ENCODE assay signal across 1 cellular context in the genomic region with DNA sequence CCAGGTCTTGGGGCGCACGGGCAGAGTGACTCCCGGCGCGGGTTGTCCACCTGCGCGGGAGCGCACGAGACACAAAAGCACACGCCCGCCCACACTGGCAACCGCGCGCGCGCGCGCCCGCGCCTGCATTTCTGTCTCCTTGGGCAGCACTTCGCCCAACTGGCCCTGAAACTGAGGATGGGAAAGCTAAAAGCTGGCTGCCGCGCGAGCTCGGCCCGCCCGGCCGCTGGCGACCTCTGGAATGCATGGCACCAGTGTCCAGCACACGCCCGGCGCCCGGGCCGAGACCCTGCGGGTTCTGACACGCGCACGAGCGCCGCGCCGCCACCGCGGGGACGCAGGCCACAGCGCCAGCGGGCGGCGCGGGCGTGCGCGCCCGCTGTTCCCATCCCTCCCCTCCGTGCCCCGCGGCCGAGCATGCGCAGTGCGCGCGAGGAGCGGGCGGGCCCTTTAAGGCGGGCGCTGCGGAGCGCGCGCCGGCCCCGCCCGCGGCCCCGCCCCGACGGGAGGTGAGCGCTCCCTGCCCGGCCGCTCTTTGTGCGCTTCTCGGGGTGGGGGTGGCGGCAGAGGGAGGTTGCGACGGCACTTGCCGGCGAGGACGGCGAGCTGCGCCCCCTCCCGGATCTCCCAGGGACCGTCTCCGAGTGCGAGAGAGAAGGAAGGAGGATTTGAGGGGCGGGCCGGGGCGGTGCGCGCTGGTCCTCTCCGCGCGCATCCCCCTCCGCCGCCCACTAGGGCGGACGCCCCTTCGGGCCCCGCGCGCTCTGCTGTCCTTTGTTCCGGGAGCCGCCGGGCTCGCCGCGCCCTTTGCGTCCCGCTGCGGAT.
TF ChIP-seq lines count a peak whose summit lies in the region.

No MANE protein-coding gene starts in this region.

TF ChIP-seq in GM12878, 131 proteins besides CTCF, POLR2A, EP300 and RAD21 (continued from another document):
- TF ChIP-seq, protein P1, sequence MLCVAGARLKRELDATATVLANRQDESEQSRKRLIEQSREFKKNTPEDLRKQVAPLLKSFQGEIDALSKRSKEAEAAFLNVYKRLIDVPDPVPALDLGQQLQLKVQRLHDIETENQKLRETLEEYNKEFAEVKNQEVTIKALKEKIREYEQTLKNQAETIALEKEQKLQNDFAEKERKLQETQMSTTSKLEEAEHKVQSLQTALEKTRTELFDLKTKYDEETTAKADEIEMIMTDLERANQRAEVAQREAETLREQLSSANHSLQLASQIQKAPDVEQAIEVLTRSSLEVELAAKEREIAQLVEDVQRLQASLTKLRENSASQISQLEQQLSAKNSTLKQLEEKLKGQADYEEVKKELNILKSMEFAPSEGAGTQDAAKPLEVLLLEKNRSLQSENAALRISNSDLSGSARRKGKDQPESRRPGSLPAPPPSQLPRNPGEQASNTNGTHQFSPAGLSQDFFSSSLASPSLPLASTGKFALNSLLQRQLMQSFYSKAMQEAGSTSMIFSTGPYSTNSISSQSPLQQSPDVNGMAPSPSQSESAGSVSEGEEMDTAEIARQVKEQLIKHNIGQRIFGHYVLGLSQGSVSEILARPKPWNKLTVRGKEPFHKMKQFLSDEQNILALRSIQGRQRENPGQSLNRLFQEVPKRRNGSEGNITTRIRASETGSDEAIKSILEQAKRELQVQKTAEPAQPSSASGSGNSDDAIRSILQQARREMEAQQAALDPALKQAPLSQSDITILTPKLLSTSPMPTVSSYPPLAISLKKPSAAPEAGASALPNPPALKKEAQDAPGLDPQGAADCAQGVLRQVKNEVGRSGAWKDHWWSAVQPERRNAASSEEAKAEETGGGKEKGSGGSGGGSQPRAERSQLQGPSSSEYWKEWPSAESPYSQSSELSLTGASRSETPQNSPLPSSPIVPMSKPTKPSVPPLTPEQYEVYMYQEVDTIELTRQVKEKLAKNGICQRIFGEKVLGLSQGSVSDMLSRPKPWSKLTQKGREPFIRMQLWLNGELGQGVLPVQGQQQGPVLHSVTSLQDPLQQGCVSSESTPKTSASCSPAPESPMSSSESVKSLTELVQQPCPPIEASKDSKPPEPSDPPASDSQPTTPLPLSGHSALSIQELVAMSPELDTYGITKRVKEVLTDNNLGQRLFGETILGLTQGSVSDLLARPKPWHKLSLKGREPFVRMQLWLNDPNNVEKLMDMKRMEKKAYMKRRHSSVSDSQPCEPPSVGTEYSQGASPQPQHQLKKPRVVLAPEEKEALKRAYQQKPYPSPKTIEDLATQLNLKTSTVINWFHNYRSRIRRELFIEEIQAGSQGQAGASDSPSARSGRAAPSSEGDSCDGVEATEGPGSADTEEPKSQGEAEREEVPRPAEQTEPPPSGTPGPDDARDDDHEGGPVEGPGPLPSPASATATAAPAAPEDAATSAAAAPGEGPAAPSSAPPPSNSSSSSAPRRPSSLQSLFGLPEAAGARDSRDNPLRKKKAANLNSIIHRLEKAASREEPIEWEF (IDR thresholded peaks at IDR 0.05; ENCODE audit: insufficient replicate concordance, low read depth, low read length): no peak
- TF ChIP-seq MTA2 (IDR thresholded peaks at IDR 0.05; ENCODE audit: low read depth): no peak
- peak; percentile 64 for TF ChIP-seq NRF1 (conservative IDR thresholded peaks at IDR 0.05; ENCODE audit: low read depth, low read length)
- 0 out of 2 replicates have a peak, but pooled peaks have one; percentile 8 for TF ChIP-seq RUNX3 (IDR thresholded peaks at IDR 0.05; ENCODE audit: low read length)
- TF ChIP-seq NFXL1 (IDR thresholded peaks at IDR 0.05; ENCODE audit: borderline replicate concordance): no peak
- TF ChIP-seq, protein P2, sequence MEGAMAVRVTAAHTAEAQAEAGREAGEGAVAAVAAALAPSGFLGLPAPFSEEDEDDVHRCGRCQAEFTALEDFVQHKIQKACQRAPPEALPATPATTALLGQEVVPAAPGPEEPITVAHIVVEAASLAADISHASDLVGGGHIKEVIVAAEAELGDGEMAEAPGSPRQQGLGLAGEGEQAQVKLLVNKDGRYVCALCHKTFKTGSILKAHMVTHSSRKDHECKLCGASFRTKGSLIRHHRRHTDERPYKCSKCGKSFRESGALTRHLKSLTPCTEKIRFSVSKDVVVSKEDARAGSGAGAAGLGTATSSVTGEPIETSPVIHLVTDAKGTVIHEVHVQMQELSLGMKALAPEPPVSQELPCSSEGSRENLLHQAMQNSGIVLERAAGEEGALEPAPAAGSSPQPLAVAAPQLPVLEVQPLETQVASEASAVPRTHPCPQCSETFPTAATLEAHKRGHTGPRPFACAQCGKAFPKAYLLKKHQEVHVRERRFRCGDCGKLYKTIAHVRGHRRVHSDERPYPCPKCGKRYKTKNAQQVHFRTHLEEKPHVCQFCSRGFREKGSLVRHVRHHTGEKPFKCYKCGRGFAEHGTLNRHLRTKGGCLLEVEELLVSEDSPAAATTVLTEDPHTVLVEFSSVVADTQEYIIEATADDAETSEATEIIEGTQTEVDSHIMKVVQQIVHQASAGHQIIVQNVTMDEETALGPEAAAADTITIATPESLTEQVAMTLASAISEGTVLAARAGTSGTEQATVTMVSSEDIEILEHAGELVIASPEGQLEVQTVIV (IDR thresholded peaks at IDR 0.05; ENCODE audit: borderline replicate concordance, partially characterized antibody): no peak
- TF ChIP-seq BHLHE40 (IDR thresholded peaks at IDR 0.05; ENCODE audit: borderline replicate concordance in 1 of 2, low read depth in 2 of 2, low read length in 1 of 2): peak; percentile 74 to 90
- no peak for TF ChIP-seq POLR2AphosphoS2 (IDR thresholded peaks at IDR 0.05; ENCODE audit: low read depth, low read length)
- 0 out of 2 replicates have a peak, but pooled peaks have one; percentile 35 for TF ChIP-seq CHD2 (IDR thresholded peaks at IDR 0.05; ENCODE audit: borderline replicate concordance, low read depth, low read length)
- TF ChIP-seq DPF2 (IDR thresholded peaks at IDR 0.05): peak; percentile 61
- no peak for TF ChIP-seq PML (IDR thresholded peaks at IDR 0.05; ENCODE audit: low read length)
- TF ChIP-seq, protein P3, sequence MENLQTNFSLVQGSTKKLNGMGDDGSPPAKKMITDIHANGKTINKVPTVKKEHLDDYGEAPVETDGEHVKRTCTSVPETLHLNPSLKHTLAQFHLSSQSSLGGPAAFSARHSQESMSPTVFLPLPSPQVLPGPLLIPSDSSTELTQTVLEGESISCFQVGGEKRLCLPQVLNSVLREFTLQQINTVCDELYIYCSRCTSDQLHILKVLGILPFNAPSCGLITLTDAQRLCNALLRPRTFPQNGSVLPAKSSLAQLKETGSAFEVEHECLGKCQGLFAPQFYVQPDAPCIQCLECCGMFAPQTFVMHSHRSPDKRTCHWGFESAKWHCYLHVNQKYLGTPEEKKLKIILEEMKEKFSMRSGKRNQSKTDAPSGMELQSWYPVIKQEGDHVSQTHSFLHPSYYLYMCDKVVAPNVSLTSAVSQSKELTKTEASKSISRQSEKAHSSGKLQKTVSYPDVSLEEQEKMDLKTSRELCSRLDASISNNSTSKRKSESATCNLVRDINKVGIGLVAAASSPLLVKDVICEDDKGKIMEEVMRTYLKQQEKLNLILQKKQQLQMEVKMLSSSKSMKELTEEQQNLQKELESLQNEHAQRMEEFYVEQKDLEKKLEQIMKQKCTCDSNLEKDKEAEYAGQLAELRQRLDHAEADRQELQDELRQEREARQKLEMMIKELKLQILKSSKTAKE (IDR thresholded peaks at IDR 0.05; ENCODE audit: low read depth, poor library complexity, severe bottlenecking): no peak
- TF ChIP-seq SIX5 (IDR thresholded peaks at IDR 0.05; ENCODE audit: low read depth, low read length, severe bottlenecking): no peak
TF ChIP-seq in GM12878: peak in this region for 12.
